Comparison of ENCODE assay signal across 8 cellular contexts in the genomic region with DNA sequence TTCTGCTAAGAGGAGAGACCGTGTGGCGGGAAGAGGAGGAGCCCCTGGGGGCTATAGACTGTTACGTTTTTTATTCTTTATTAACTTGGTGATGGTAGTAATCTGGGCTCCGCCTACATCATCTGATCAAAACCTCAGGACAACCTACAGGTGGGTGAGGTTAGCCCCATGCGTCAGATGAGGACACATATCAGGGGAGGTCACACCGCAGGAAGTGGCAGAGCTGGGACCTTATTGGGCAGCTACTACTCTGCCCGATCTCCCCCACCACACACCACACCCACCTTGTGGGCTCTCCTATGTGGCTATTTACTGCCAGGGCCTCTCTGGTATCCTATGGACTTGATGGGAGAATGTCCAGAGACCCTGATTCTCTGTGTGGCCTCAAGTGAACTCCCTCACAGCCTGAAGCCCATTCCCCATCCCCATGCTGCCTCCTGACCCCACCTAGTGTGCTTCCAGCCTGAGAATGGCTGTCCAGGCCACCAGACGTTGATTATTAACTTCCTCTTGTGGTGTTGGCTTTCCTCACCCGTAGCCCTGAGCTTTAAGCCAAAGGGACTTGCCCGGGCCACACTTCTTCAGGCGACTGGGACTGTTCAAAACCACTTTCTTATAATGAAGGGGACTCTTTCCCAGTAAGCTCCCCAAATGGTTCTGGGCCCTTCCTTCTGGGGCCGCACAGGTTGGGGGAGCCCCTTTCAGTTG. TPM values are rescaled to one million over a fixed set of nuclear protein-coding genes. Genes with fewer than 3 reads are reported as not detected.
A peak's percentile ranks its signal among the peaks of the same experiment; 100 is the strongest.
DNase-seq lines count a peak whose midpoint lies in the region; ATAC-seq and TF ChIP-seq lines count a peak whose summit lies in the region.

No MANE protein-coding gene starts in this region.

- no peak for TF ChIP-seq CTCF in endodermal cell (conservative IDR thresholded peaks at IDR 0.05)
- no peak for TF ChIP-seq CTCF in colonic mucosa (IDR thresholded peaks at IDR 0.05)

- H3K4me3 Mint-ChIP-seq in endodermal cell = peak overlapping the region; percentile 46

- no peaks in the 10 kb centered on the region for H3K9me3 Mint-ChIP-seq in endodermal cell

- no peaks in the 10 kb centered on the region for H3K36me3 Mint-ChIP-seq in endodermal cell (ENCODE audit: low read depth)

- peaks cover 68% of the 10 kb centered on the region for H3K27me3 Mint-ChIP-seq in endodermal cell (ENCODE audit: insufficient read depth)

- peaks cover 4% of the 10 kb centered on the region for H3K4me1 Mint-ChIP-seq in endodermal cell

- no peak overlapping the region for H2AFZ ChIP-seq in ACC112 (ENCODE audit: low read length, unreplicated experiment)

- H3K79me2 ChIP-seq in ACC112 (ENCODE audit: control insufficient read depth, insufficient read depth, low read length, unreplicated experiment) = no peaks in the 10 kb centered on the region

- H3K27ac ChIP-seq in ACC112 (ENCODE audit: low read depth, low read length) (no peak overlapping the region), endodermal cell (ENCODE audit: low read depth, low read length) (no peak overlapping the region), colonic mucosa (no peak overlapping the region)

- no peaks in the 10 kb centered on the region for H3K9me3 ChIP-seq in endodermal cell (ENCODE audit: control insufficient read depth, low read length)
- H3K9me3 ChIP-seq in colonic mucosa = no peaks in the 10 kb centered on the region

- peak; percentile 18 for DNase-seq in HT-29 (ENCODE audit: low spot score)
- DNase-seq in endodermal cell = no peak
- no peak for DNase-seq in colonic mucosa
- DNase-seq in medulla oblongata (ENCODE audit: extremely low spot score) = no peak
- no peak for DNase-seq in NCI-H2107 treated with DMSO at 0.1 percent for 48 hours (lab: John Stamatoyannopoulos, UW; ENCODE audit: unreplicated experiment)
- no peak for DNase-seq in hepatic stellate cell (ENCODE audit: low spot score)

- WGBS in endodermal cell (ENCODE audit: insufficient coverage in 1 of 2, insufficient read length in 1 of 2), 2 experiments = 64 to 86% methylated on average over 1 to 12 of the region's 12 CpGs

- H3K9ac ChIP-seq in endodermal cell (ENCODE audit: extremely low read depth, low read length, poor library complexity, severe bottlenecking) (no peak overlapping the region), colonic mucosa (ENCODE audit: low read depth in 2 of 2, low read length in 2 of 2) (no peak overlapping the region)

- no peak overlapping the region for H3K27ac Mint-ChIP-seq in endodermal cell

- peak overlapping the region; percentile 57 for H3K4me3 ChIP-seq in ACC112 (ENCODE audit: low read depth, low read length)
- H3K4me3 ChIP-seq in endodermal cell (ENCODE audit: low read length) = peak overlapping the region; percentile 71
- no peak overlapping the region for H3K4me3 ChIP-seq in colonic mucosa

- H3K36me3 ChIP-seq in ACC112 (ENCODE audit: insufficient read depth, low read length) (no peaks in the 10 kb centered on the region), endodermal cell (ENCODE audit: control insufficient read depth, insufficient read depth, low read length) (no peaks in the 10 kb centered on the region), colonic mucosa (no peaks in the 10 kb centered on the region)

- intact Hi-C loops in colonic mucosa (cut with DNase I) = no loop called here

- H3K4me1 ChIP-seq in ACC112 (ENCODE audit: control insufficient read depth, insufficient read depth, low read length, unreplicated experiment) = peaks cover 8% of the 10 kb centered on the region
- no peaks in the 10 kb centered on the region for H3K4me1 ChIP-seq in endodermal cell (ENCODE audit: control insufficient read depth, insufficient read depth, low read length)
- H3K4me1 ChIP-seq in colonic mucosa = no peaks in the 10 kb centered on the region

- H3K27me3 ChIP-seq in ACC112 (ENCODE audit: insufficient read depth, low read length) (peaks cover 52% of the 10 kb centered on the region), endodermal cell (ENCODE audit: control insufficient read depth, insufficient read depth, low read length, poor library complexity, severe bottlenecking) (peaks cover 62% of the 10 kb centered on the region), colonic mucosa (peaks cover 32% of the 10 kb centered on the region)

- ATAC-seq in GM18909 (IDR thresholded peaks at IDR 0.05; ENCODE audit: poor library complexity, unreplicated experiment) = peak; percentile 81

RNA-seq across cellular contexts. Expression of gene UNC5A, which starts 8.2 kb away (rescaled TPM):
- 0.28 and 0.60 TPM in 2 replicates for total RNA-seq in HT-29 (2014; rRNA removed; shearing (Covaris generic))
- total RNA-seq in endodermal cell (1 to 10 TPM in 1 of 2 donors, under 1 TPM in 1; 0.89 to 1.4 TPM), colonic mucosa (not detected)
- 3.4 TPM for polyA plus RNA-seq in endodermal cell (2013, experiment 1 of 2)
- 3.0 TPM for polyA plus RNA-seq in endodermal cell (2013, experiment 2 of 2)
